ENCODE assay signal across 1 cellular context in genomic region chr7:148979827-148980226, GRCh38.
TF ChIP-seq lines count a peak whose summit lies in the region.

No MANE protein-coding gene starts in this region.

TF ChIP-seq in GM23338, 12 proteins besides CTCF, POLR2A, EP300 and RAD21:
- TF ChIP-seq ZNF114 (CRISPR knock-in tag; IDR thresholded peaks at IDR 0.05), result no peak
- TF ChIP-seq POLR2AphosphoS5 (IDR thresholded peaks at IDR 0.05; ENCODE audit: low read depth), result no peak
- TF ChIP-seq JUNB (IDR thresholded peaks at IDR 0.05; ENCODE audit: unreplicated experiment), result no peak
